12 cellular contexts compared by ENCODE assay signal in the genomic region with DNA sequence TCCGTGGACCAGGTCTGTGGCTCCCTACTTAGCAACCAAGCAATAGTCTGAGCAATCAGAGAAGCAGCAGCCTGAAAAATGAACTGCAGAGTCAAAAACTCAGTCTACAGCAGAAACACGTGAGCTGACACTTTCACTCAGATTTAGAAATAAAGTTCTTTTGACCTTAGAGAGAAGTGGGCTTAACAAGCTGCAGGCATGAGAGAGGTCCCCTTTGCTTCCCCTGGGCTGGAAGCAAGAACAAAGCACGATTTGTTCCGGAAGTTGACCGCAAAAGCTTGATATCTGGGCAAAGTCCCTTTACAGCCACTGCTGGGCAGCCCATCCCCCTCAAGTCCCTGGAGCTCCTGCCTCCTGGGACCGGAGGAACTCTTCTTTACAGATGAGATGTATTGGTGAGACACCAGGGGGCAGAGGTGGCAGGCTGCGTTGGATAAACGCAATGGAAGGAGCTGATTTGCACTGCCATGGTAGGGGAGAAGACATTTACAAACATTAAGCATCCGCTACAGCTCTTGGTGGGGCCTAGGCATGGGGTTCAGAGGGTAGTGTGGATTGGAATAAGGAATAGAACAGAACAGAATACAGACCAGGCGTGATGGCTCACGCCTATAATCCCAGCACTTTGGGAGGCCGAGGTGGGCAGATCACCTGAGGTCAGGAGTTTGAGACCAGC. TPM values are rescaled to one million over a fixed set of nuclear protein-coding genes. Genes with fewer than 3 reads are reported as not detected.
DNase-seq lines count a peak whose midpoint lies in the region; ATAC-seq and TF ChIP-seq lines count a peak whose summit lies in the region.
"Had no signal": no experiment of that assay in that cellular context is flagged by ENCODE, and none has a peak within 500 bp of the region (broad histone marks: within the 10 kb centered on the region; RNA-seq: fewer than 3 reads in every experiment).

No MANE protein-coding gene starts in this region.

- no peak overlapping the region for H3K4me3 ChIP-seq in H7 (ENCODE audit: insufficient read depth, low read depth, low read length)
- H3K4me3 ChIP-seq in WERI-Rb-1 (ENCODE audit: low read depth, low read length) = no peak overlapping the region
- no peak overlapping the region for H3K4me3 ChIP-seq in CD8-positive, alpha-beta T cell (ENCODE audit: low read depth, low read length)
- H3K4me3 ChIP-seq in gastroesophageal sphincter = no peak overlapping the region

- peaks cover 14% of the 10 kb centered on the region for H3K27me3 ChIP-seq in H7 (ENCODE audit: control insufficient read depth, insufficient read depth, low read length)
- H3K27me3 ChIP-seq in WERI-Rb-1 (ENCODE audit: insufficient read depth, low read depth, severe bottlenecking) = no peaks in the 10 kb centered on the region
- peaks cover 7% of the 10 kb centered on the region for H3K27me3 ChIP-seq in CD8-positive, alpha-beta T cell (ENCODE audit: insufficient read depth, low read length)
- peaks cover 43% of the 10 kb centered on the region for H3K27me3 ChIP-seq in gastroesophageal sphincter

- peak overlapping the region; percentile 67 for H3K27ac ChIP-seq in 22Rv1
- H3K27ac ChIP-seq in WERI-Rb-1 = no peak overlapping the region
- no peak overlapping the region for H3K27ac ChIP-seq in CD8-positive, alpha-beta T cell (ENCODE audit: low read depth, low read length)
- H3K27ac ChIP-seq in gastroesophageal sphincter = no peak overlapping the region

- H3K36me3 ChIP-seq in H7 (replicated peaks; ENCODE audit: control insufficient read depth, insufficient read depth, low read length) = no peaks in the 10 kb centered on the region
- H3K36me3 ChIP-seq in WERI-Rb-1 = no peaks in the 10 kb centered on the region
- no peaks in the 10 kb centered on the region for H3K36me3 ChIP-seq in CD8-positive, alpha-beta T cell (ENCODE audit: insufficient read depth, low read length)
- H3K36me3 ChIP-seq in gastroesophageal sphincter = no peaks in the 10 kb centered on the region

- DNase-seq in H7 (peak; percentile 72), WERI-Rb-1 (peak; percentile 56), left kidney (ENCODE audit: low read depth, low spot score) (peak; percentile 70), posterior vena cava (ENCODE audit: low spot score) (no peak), natural killer cell (no peak)
- DNase-seq in CD8-positive, alpha-beta T cell = no peak
- DNase-seq: CD4-positive, alpha-beta memory T cell; immature natural killer cell; SHP77; stimulated activated CD4-positive, alpha-beta T cell treated with anti-CD3 and anti-CD28 coated beads, Interleukin-4, amount 100 ng/mL, for 1 hour had no signal

- WGBS in gastroesophageal sphincter (ENCODE audit: low coverage in 1 of 2), 2 donors = 59 to 79% methylated on average over 9 to 12 of the region's 12 CpGs

- CTCF ChIA-PET in CD8-positive, alpha-beta T cell (lab: Charles Lee) = interaction anchor here (1.6 to 6.2 kb wide), 2 partner anchors 12 to 421 kb away, joined by 3 to 55 read pairs; no protein-coding TSS in a partner anchor

- peaks cover 47 to 79% of the 10 kb centered on the region in 2 donors for H3K27me3 Mint-ChIP-seq in natural killer cell (ENCODE audit: low read depth in 2 of 2)
- peaks cover 64% of the 10 kb centered on the region for H3K27me3 Mint-ChIP-seq in CD8-positive, alpha-beta T cell (ENCODE audit: low read depth)

- no peaks in the 10 kb centered on the region for H3K9me3 Mint-ChIP-seq in natural killer cell
- H3K9me3 Mint-ChIP-seq in CD8-positive, alpha-beta T cell = no peaks in the 10 kb centered on the region
- H3K9me3 Mint-ChIP-seq: immature natural killer cell had no signal

- TF ChIP-seq CTCF in 22Rv1 (IDR thresholded peaks at IDR 0.05) (peak; percentile 80), WERI-Rb-1 (IDR thresholded peaks at IDR 0.05; ENCODE audit: low read depth, low read length) (peak; percentile 49), natural killer cell (IDR thresholded peaks at IDR 0.05) (no peak), gastroesophageal sphincter (IDR thresholded peaks at IDR 0.05) (no peak)
- no peak for TF ChIP-seq CTCF in CD8-positive, alpha-beta T cell (IDR thresholded peaks at IDR 0.05)

- no peak overlapping the region for H3K4me3 Mint-ChIP-seq in natural killer cell
- no peak overlapping the region for H3K4me3 Mint-ChIP-seq in CD8-positive, alpha-beta T cell
- H3K4me3 Mint-ChIP-seq: CD4-positive, alpha-beta memory T cell; immature natural killer cell had no signal

- TF ChIP-seq POLR2A in gastroesophageal sphincter (IDR thresholded peaks at IDR 0.05) = no peak

- POLR2A ChIA-PET in CD8-positive, alpha-beta T cell (lab: Charles Lee) = no interaction called here

- no peaks in the 10 kb centered on the region for H3K36me3 Mint-ChIP-seq in natural killer cell
- no peaks in the 10 kb centered on the region for H3K36me3 Mint-ChIP-seq in CD8-positive, alpha-beta T cell
- H3K36me3 Mint-ChIP-seq: CD4-positive, alpha-beta memory T cell; immature natural killer cell had no signal

- ATAC-seq in natural killer cell (no peak), gastroesophageal sphincter (no peak)
- ATAC-seq in CD8-positive, alpha-beta T cell = no peak

- no peaks in the 10 kb centered on the region for H3K4me1 Mint-ChIP-seq in natural killer cell
- peaks cover 1% of the 10 kb centered on the region for H3K4me1 Mint-ChIP-seq in CD8-positive, alpha-beta T cell (ENCODE audit: low read depth)

- intact Hi-C loops in posterior vena cava (cut with DNase I) = no loop called here
- intact Hi-C loops in natural killer cell (cut with micrococcal nuclease) = no loop called here
- intact Hi-C loops in CD8-positive, alpha-beta T cell (cut with DNase I, micrococcal nuclease) = no loop called here

- H3K4me1 ChIP-seq in CD8-positive, alpha-beta T cell (ENCODE audit: insufficient read depth, low read length) = no peaks in the 10 kb centered on the region
- no peaks in the 10 kb centered on the region for H3K4me1 ChIP-seq in gastroesophageal sphincter

- no peak overlapping the region for H3K27ac Mint-ChIP-seq in natural killer cell
- no peak overlapping the region for H3K27ac Mint-ChIP-seq in CD8-positive, alpha-beta T cell
- H3K27ac Mint-ChIP-seq: immature natural killer cell had no signal

- TF ChIP-seq EP300 in gastroesophageal sphincter (IDR thresholded peaks at IDR 0.05) = no peak

- H3K9me3 ChIP-seq in WERI-Rb-1 (ENCODE audit: severe bottlenecking) = peaks cover 2% of the 10 kb centered on the region
- no peaks in the 10 kb centered on the region for H3K9me3 ChIP-seq in CD8-positive, alpha-beta T cell (ENCODE audit: low read length)
- H3K9me3 ChIP-seq in gastroesophageal sphincter = no peaks in the 10 kb centered on the region

RNA-seq across cellular contexts. Expression of a gene that starts 5.8 kb away (rescaled TPM):
- 0.21 TPM in 1 of 2 replicates, not detected in the other for total RNA-seq in H7 (2014; rRNA removed; shearing (Covaris generic))
- total RNA-seq in posterior vena cava (not detected), natural killer cell (not detected), gastroesophageal sphincter (under 1 TPM in 2 of 4 donors, not detected in 2; 0.27 to 0.87 TPM)
- not detected for total RNA-seq in CD8-positive, alpha-beta T cell
- total RNA-seq: CD4-positive, alpha-beta memory T cell had no signal

RNA-seq across cellular contexts. Expression of a gene that starts 23.1 kb away (rescaled TPM):
- total RNA-seq in H7 (2014; rRNA removed; shearing (Covaris generic)) = 1.3 and 4.0 TPM in 2 replicates
- total RNA-seq in posterior vena cava (1 to 10 TPM; 5.2 to 6.8 TPM), natural killer cell (1 to 10 TPM in 1 of 3 donors, under 1 TPM in 2; 0.82 to 3.5 (median 0.85) TPM), gastroesophageal sphincter (10 to 100 TPM in 1 of 4 donors, 1 to 10 TPM in 3; 5.8 to 10.3 (median 6.5) TPM)
- total RNA-seq in CD8-positive, alpha-beta T cell = under 1 TPM in 1 of 2 experiments, not detected in 1; 0.38 TPM

RNA-seq across cellular contexts. Expression of a gene that starts 30.3 kb away (rescaled TPM):
- total RNA-seq in H7 (2014; rRNA removed; shearing (Covaris generic)) = 10.5 and 12.4 TPM in 2 replicates
- 10 to 100 TPM; 42.9 to 54.8 TPM for total RNA-seq in posterior vena cava
- total RNA-seq in natural killer cell = 10 to 100 TPM in 1 of 3 donors, 1 to 10 TPM in 2; 5.2 to 17.0 (median 9.4) TPM
- 1 to 10 TPM; 5.3 to 6.8 TPM for total RNA-seq in CD8-positive, alpha-beta T cell
- total RNA-seq in gastroesophageal sphincter = 10 to 100 TPM; 31.6 to 46.4 (median 34.9) TPM

RNA-seq across cellular contexts. Expression of a gene that starts 59.0 kb away (rescaled TPM):
- total RNA-seq in H7 (2014; rRNA removed; shearing (Covaris generic)) = 0.22 and 0.24 TPM in 2 replicates
- total RNA-seq in posterior vena cava = under 1 TPM; 0.33 to 0.51 TPM
- under 1 TPM; 0.53 to 0.78 (median 0.57) TPM for total RNA-seq in natural killer cell
- under 1 TPM; 0.43 to 0.72 TPM for total RNA-seq in CD8-positive, alpha-beta T cell
- under 1 TPM in 3 of 4 donors, not detected in 1; 0.23 to 0.37 (median 0.31) TPM for total RNA-seq in gastroesophageal sphincter

RNA-seq across cellular contexts. Expression of a gene that starts 59.1 kb away (rescaled TPM):
- total RNA-seq in H7 (2014; rRNA removed; shearing (Covaris generic)) = 129 and 137 TPM in 2 replicates
- total RNA-seq in posterior vena cava (100 to 1,000 TPM; 364 to 379 TPM), natural killer cell (100 to 1,000 TPM; 114 to 116 (median 115) TPM), gastroesophageal sphincter (100 to 1,000 TPM; 106 to 169 (median 128) TPM)
- total RNA-seq in CD8-positive, alpha-beta T cell = 100 to 1,000 TPM; 124 to 128 TPM

Comparison
In these comparisons a context has a peak if more than half of its experiments do, and no peak if none do; other contexts are left out.
1. CTCF ChIP-seq: peak in 22Rv1 (single experiment) and WERI-Rb-1 (single experiment); none in natural killer cell (single experiment), CD8-positive, alpha-beta T cell (single experiment) and gastroesophageal sphincter (0 of 4).
2. DNase-seq: peak in H7 (single experiment), WERI-Rb-1 (single experiment) and left kidney (single experiment); none in posterior vena cava (single experiment), natural killer cell (single experiment) and CD8-positive, alpha-beta T cell (0 of 7).